Comparison of ENCODE assay signal across 8 cellular contexts in the genomic region with DNA sequence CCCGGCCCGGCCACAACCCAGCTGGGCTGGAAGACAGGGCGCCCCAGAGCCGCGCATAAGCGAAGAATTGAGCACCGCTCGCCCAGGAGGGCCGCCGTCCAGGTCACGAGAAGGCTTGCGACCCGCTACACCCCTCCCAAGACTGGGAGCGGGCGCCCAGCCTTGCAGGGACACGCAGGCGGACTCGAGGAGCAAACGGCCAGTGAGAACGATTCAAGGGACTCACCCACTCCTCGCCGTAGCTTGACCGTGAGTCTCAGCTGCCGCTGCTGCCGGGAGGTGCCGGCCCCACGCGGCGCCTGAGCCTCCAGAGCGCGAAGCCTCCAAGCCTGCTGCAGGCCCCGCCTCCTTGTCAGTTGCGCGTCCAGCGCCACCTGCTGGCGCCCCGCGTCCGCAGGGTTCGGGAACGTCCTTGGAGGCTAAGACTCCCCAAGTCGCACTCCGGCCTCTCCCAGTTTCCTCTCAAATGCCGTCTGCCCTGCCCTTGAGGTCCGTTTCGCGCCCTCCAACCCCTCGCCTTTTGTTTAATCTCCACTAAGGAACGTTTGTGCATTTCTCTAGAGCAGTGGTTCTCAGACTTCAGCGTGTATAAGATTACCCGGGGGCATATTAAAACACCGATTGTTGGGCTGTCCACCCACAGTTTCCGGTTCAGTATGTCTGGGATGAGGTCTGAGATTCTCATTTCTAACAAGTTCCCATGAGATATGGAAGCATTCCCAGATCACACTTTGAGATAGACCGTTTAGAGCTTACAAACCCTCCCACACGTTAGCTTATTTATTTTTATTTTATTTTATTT. TPM values are rescaled to one million over a fixed set of nuclear protein-coding genes. Genes with fewer than 3 reads are reported as not detected.
DNase-seq lines count a peak whose midpoint lies in the region; ATAC-seq and TF ChIP-seq lines count a peak whose summit lies in the region.
"Not testable (repeated sequence)": the region's sequence is repeated elsewhere in the genome, so short reads cannot be mapped to it uniquely, and the experiment has no call there.

Gene STEAP1B (minus strand): TSS at position 301 of the 802 bp plus-strand sequence. CDS start 5,333 bp downstream, outside the sequence.

- H3K9ac ChIP-seq in colonic mucosa (ENCODE audit: low read depth in 2 of 2, low read length in 2 of 2), result not testable (repeated sequence)

- in situ Hi-C loops in ACHN (cut with HindIII; ENCODE audit: low pct_ligation_motif_present, low pct_unique_long_range_greater_than_20kb, low sequenced_read_pairs), result not testable (repeated sequence)

- intact Hi-C loops in colonic mucosa (cut with DNase I), result not testable (repeated sequence)

- H3K9me3 ChIP-seq in colonic mucosa, result not testable (repeated sequence)

- H3K27ac ChIP-seq in colonic mucosa, result not testable (repeated sequence)

- peak; percentile 88 for DNase-seq in ACHN
- peak; percentile 75 for DNase-seq in NCI-H2227 treated with DMSO at 0.1 percent for 48 hours (lab: John Stamatoyannopoulos, UW)
- peak; percentile 78 to 80 for DNase-seq in activated CD4-positive, alpha-beta T cell treated with anti-CD3 and anti-CD28 coated beads, Interleukin-2, amount 50 U/mL, for 24 hours (ENCODE audit: low read depth in 1 of 2, low spot score in 1 of 2)
- DNase-seq in colonic mucosa, result peak; percentile 92
- peak; percentile 52 for DNase-seq in kidney epithelial cell (ENCODE audit: low read depth)
- peak; percentile 86 for DNase-seq in stimulated activated CD4-positive, alpha-beta T cell treated with anti-CD3 and anti-CD28 coated beads, Interleukin-12 subunit alpha, Interleukin-12 subunit beta, amount 100 ng/mL, for 4 hours

- H3K4me3 ChIP-seq in colonic mucosa (peak within 1 kb of the TSS; percentile 0), kidney epithelial cell (ENCODE audit: low read depth, low read length) (peak within 1 kb of the TSS; percentile 41)

- TF ChIP-seq CTCF in colonic mucosa (IDR thresholded peaks at IDR 0.05), result peak; percentile 72
- peak; percentile 86 for TF ChIP-seq CTCF in kidney epithelial cell (IDR thresholded peaks at IDR 0.05; ENCODE audit: insufficient read depth, low read length, poor library complexity, severe bottlenecking)

- ATAC-seq in GM18873 (IDR thresholded peaks at IDR 0.05; ENCODE audit: low FRiP score, unreplicated experiment), result peak; percentile 89
- peak; percentile 91 for ATAC-seq in HG03066 (IDR thresholded peaks at IDR 0.05; ENCODE audit: low read depth, unreplicated experiment)

- H3K4me1 ChIP-seq in colonic mucosa, result not testable (repeated sequence)

- not testable (repeated sequence) for H3K27me3 ChIP-seq in colonic mucosa; kidney epithelial cell (ENCODE audit: control insufficient read depth, insufficient read depth, low read length)

- not testable (repeated sequence) for H3K36me3 ChIP-seq in colonic mucosa; kidney epithelial cell (ENCODE audit: control insufficient read depth, insufficient read depth, low read length)

RNA-seq across cellular contexts. Expression of gene STEAP1B, which starts in this region (rescaled TPM):
- total RNA-seq in colonic mucosa, result under 1 TPM; 0.21 to 0.30 TPM
- not detected in 2 replicates for total RNA-seq in kidney epithelial cell

Comparison
In these comparisons a context has a peak if more than half of its experiments do, and no peak if none do; other contexts are left out.
1. Peak in DNase-seq and H3K4me3 ChIP-seq in colonic mucosa; RNA of the gene not detected or under 1 TPM.
2. Peak in DNase-seq and H3K4me3 ChIP-seq in kidney epithelial cell; RNA of the gene not detected or under 1 TPM.